8 cellular contexts compared by ENCODE assay signal in the genomic region with DNA sequence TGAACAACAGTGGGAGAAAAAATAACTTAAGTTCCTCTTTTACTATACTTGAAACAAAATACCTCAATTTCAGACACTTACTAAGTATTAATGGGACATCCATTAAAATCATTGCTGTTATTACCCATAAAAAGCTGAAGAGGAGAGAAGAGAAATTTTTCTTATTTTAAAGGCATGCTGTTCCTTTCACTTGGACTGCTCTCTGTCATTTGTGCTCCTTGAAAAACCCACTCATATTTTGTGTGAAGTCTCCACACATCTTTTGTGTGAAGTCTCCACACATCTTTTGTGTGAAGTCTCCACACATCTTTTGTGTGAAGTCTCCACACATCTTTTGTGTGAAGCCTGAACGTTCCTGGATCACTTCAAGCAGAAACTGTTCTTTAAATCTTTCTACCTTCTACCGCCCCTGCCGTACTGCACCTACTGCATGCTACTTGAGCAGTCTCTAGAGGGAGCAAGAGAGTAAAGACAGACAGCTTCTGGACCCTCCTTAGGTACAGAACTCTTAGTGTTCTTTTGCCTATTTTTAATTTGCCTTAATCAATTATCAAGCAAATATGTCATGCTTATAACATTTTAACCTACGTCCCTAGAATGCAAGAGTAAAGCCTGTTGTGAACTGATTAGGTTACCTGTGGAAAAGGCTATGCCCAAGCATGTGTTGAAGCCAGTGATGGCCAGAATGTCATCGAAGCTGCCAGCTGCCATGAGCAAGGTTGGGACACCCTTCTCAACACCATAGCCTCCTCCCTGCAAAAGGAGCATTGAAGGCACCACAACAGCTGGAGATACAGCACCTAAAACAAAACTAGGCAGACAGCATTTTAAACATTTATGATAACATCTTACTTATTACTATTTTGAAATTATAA. TPM values are rescaled to one million over a fixed set of nuclear protein-coding genes. Genes with fewer than 3 reads are reported as not detected.
DNase-seq lines count a peak whose midpoint lies in the region; ATAC-seq and TF ChIP-seq lines count a peak whose summit lies in the region.

No MANE protein-coding gene starts in this region.

- H3K27ac Mint-ChIP-seq in CD8-positive, alpha-beta T cell: no peak overlapping the region
- no peak overlapping the region for H3K27ac Mint-ChIP-seq in activated T-helper 1 cell treated with anti-CD3 and anti-CD28 coated beads, Interleukin-12 subunit alpha, Interleukin-12 subunit beta, Interleukin-2, Interleukin-4 antibody, amounts not matched to agents 30 ng/mL and 10 ng/mL and 1 ng/mL, durations not matched to agents 14 hours and 24 hours and 36 hours

- no peaks in the 10 kb centered on the region for H3K27me3 ChIP-seq in CD8-positive, alpha-beta T cell (ENCODE audit: insufficient read depth, low read length)

- H3K4me3 ChIP-seq in CD8-positive, alpha-beta T cell (ENCODE audit: low read depth, low read length): no peak overlapping the region

- H3K27ac ChIP-seq in CD8-positive, alpha-beta T cell (ENCODE audit: low read depth, low read length): no peak overlapping the region

- TF ChIP-seq CTCF in CD8-positive, alpha-beta T cell (IDR thresholded peaks at IDR 0.05): peak; percentile 80

- H3K27me3 Mint-ChIP-seq in CD8-positive, alpha-beta T cell (ENCODE audit: low read depth): no peaks in the 10 kb centered on the region
- no peaks in the 10 kb centered on the region for H3K27me3 Mint-ChIP-seq in activated T-helper 1 cell treated with anti-CD3 and anti-CD28 coated beads, Interleukin-12 subunit alpha, Interleukin-12 subunit beta, Interleukin-2, Interleukin-4 antibody, amounts not matched to agents 30 ng/mL and 10 ng/mL and 1 ng/mL, durations not matched to agents 14 hours and 24 hours and 36 hours (ENCODE audit: insufficient read depth)

- H3K4me1 ChIP-seq in CD8-positive, alpha-beta T cell (ENCODE audit: insufficient read depth, low read length): no peaks in the 10 kb centered on the region

- POLR2A ChIA-PET in CD8-positive, alpha-beta T cell (lab: Charles Lee): interaction anchor here (0.6 to 1.4 kb wide), 3 partner anchors 30 to 701 kb away, joined by 3 to 9 read pairs (median 4); a partner anchor contains a TSS

- CTCF ChIA-PET in CD8-positive, alpha-beta T cell (lab: Charles Lee): interaction anchor here (0.8 to 5.6 kb wide), 11 partner anchors 10 to 430 kb away, joined by 3 to 58 read pairs (median 5); a partner anchor contains a TSS

- peak; percentile 98 for ATAC-seq in CD8-positive, alpha-beta T cell
- peak; percentile 96 for ATAC-seq in GM18867 (IDR thresholded peaks at IDR 0.05; ENCODE audit: unreplicated experiment)
- peak; percentile 98 for ATAC-seq in HG02981 (IDR thresholded peaks at IDR 0.05; ENCODE audit: unreplicated experiment)

- peak in 5 of 7 experiments; percentile 2 to 57 (median 28) for DNase-seq in CD8-positive, alpha-beta T cell
- peak; percentile 22 to 62 for DNase-seq in NOMO-1 (lab: John Stamatoyannopoulos, UW; ENCODE audit: unreplicated experiment in 2 of 2)
- DNase-seq in activated T-helper 1 cell treated with anti-CD3 and anti-CD28 coated beads, Interleukin-12 subunit alpha, Interleukin-12 subunit beta, Interleukin-2, Interleukin-4 antibody, amounts not matched to agents 30 ng/mL and 10 ng/mL and 1 ng/mL, durations not matched to agents 14 hours and 24 hours and 36 hours (ENCODE audit: low spot score): peak; percentile 20
- DNase-seq in head of caudate nucleus: peak in 23 of 42 donors; percentile 5 to 60 (median 24)
- DNase-seq in retina: peak; percentile 16
- DNase-seq in NCI-H1048 (lab: John Stamatoyannopoulos, UW): no peak

- intact Hi-C loops in CD8-positive, alpha-beta T cell (cut with DNase I, micrococcal nuclease): loop anchor here (1.0 to 10.0 kb wide), 4 partner anchors 45 to 888 kb away; a partner anchor contains a TSS
- intact Hi-C loops in activated T-helper 1 cell treated with anti-CD3 and anti-CD28 coated beads, Interleukin-12 subunit alpha, Interleukin-12 subunit beta, Interleukin-2, Interleukin-4 antibody, amounts not matched to agents 30 ng/mL and 10 ng/mL and 1 ng/mL, durations not matched to agents 14 hours and 24 hours and 36 hours (cut with micrococcal nuclease): loop anchor here (1.0 to 2.0 kb wide), 3 partner anchors 30 to 52 kb away; a partner anchor contains a TSS
- intact Hi-C loops in head of caudate nucleus (cut with DNase I): loop anchor here (10.0 kb wide), 1 partner anchor 48 kb away; a partner anchor contains a TSS

- no peaks in the 10 kb centered on the region for H3K9me3 ChIP-seq in CD8-positive, alpha-beta T cell (ENCODE audit: low read length)

- no peak overlapping the region for H3K4me3 Mint-ChIP-seq in CD8-positive, alpha-beta T cell
- H3K4me3 Mint-ChIP-seq in activated T-helper 1 cell treated with anti-CD3 and anti-CD28 coated beads, Interleukin-12 subunit alpha, Interleukin-12 subunit beta, Interleukin-2, Interleukin-4 antibody, amounts not matched to agents 30 ng/mL and 10 ng/mL and 1 ng/mL, durations not matched to agents 14 hours and 24 hours and 36 hours: no peak overlapping the region

- no peaks in the 10 kb centered on the region for H3K9me3 Mint-ChIP-seq in CD8-positive, alpha-beta T cell
- no peaks in the 10 kb centered on the region for H3K9me3 Mint-ChIP-seq in activated T-helper 1 cell treated with anti-CD3 and anti-CD28 coated beads, Interleukin-12 subunit alpha, Interleukin-12 subunit beta, Interleukin-2, Interleukin-4 antibody, amounts not matched to agents 30 ng/mL and 10 ng/mL and 1 ng/mL, durations not matched to agents 14 hours and 24 hours and 36 hours

- no peaks in the 10 kb centered on the region for H3K4me1 Mint-ChIP-seq in CD8-positive, alpha-beta T cell (ENCODE audit: low read depth)
- peaks cover 19% of the 10 kb centered on the region for H3K4me1 Mint-ChIP-seq in activated T-helper 1 cell treated with anti-CD3 and anti-CD28 coated beads, Interleukin-12 subunit alpha, Interleukin-12 subunit beta, Interleukin-2, Interleukin-4 antibody, amounts not matched to agents 30 ng/mL and 10 ng/mL and 1 ng/mL, durations not matched to agents 14 hours and 24 hours and 36 hours (ENCODE audit: low read depth)

- H3K36me3 Mint-ChIP-seq in CD8-positive, alpha-beta T cell: peaks cover 53% of the 10 kb centered on the region
- H3K36me3 Mint-ChIP-seq in activated T-helper 1 cell treated with anti-CD3 and anti-CD28 coated beads, Interleukin-12 subunit alpha, Interleukin-12 subunit beta, Interleukin-2, Interleukin-4 antibody, amounts not matched to agents 30 ng/mL and 10 ng/mL and 1 ng/mL, durations not matched to agents 14 hours and 24 hours and 36 hours (ENCODE audit: low read depth): peaks cover 39% of the 10 kb centered on the region

- no peaks in the 10 kb centered on the region for H3K36me3 ChIP-seq in CD8-positive, alpha-beta T cell (ENCODE audit: insufficient read depth, low read length)

RNA-seq across cellular contexts. Expression of a gene that starts 27.1 kb away (rescaled TPM):
- 1 to 10 TPM; 1.7 to 4.0 TPM for total RNA-seq in CD8-positive, alpha-beta T cell
- 0.51 and 0.52 TPM in 2 replicates for total RNA-seq in activated T-helper 1 cell treated with anti-CD3 and anti-CD28 coated beads, Interleukin-12 subunit alpha, Interleukin-12 subunit beta, Interleukin-2, Interleukin-4 antibody, amounts not matched to agents 30 ng/mL and 10 ng/mL and 1 ng/mL, durations not matched to agents 14 hours and 24 hours and 36 hours

RNA-seq across cellular contexts. Expression of a gene that starts 29.9 kb away (rescaled TPM):
- 10 to 100 TPM; 24.7 to 27.6 TPM for total RNA-seq in CD8-positive, alpha-beta T cell
- total RNA-seq in activated T-helper 1 cell treated with anti-CD3 and anti-CD28 coated beads, Interleukin-12 subunit alpha, Interleukin-12 subunit beta, Interleukin-2, Interleukin-4 antibody, amounts not matched to agents 30 ng/mL and 10 ng/mL and 1 ng/mL, durations not matched to agents 14 hours and 24 hours and 36 hours: 34.7 and 36.9 TPM in 2 replicates

RNA-seq across cellular contexts. Expression of a gene that starts 53.0 kb away (rescaled TPM):
- total RNA-seq in CD8-positive, alpha-beta T cell: 10 to 100 TPM; 16.4 to 19.9 TPM
- 9.1 and 11.0 TPM in 2 replicates for total RNA-seq in activated T-helper 1 cell treated with anti-CD3 and anti-CD28 coated beads, Interleukin-12 subunit alpha, Interleukin-12 subunit beta, Interleukin-2, Interleukin-4 antibody, amounts not matched to agents 30 ng/mL and 10 ng/mL and 1 ng/mL, durations not matched to agents 14 hours and 24 hours and 36 hours
